ENCODE assay signal across 10 cellular contexts in the genomic region with DNA sequence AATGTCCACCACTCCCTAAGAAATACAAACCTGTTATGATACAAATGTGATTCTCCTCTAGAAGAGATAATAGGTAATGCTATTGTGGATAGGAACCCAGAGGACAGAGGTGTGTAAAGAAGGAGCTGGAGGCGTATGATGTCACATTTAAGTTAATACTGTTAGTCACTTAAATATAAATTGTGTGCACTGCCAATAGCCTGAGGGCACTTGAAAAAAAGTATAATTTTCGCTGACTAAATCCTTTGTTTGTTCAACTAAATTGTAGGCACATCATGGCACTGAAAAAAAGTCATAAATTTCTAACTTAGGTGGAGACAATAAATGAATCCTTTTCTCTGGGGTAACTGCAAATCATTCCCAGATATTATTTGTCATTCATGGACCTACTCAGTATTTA. TPM values are rescaled to one million over a fixed set of nuclear protein-coding genes. Genes with fewer than 3 reads are reported as not detected.
DNase-seq lines count a peak whose midpoint lies in the region; ATAC-seq lines count a peak whose summit lies in the region.
"Had no signal": no experiment of that assay in that cellular context is flagged by ENCODE, and none has a peak within 500 bp of the region (broad histone marks: within the 10 kb centered on the region; RNA-seq: fewer than 3 reads in every experiment).

No MANE protein-coding gene starts in this region.

- peak overlapping the region; percentile 30 for H3K4me3 Mint-ChIP-seq in activated naive CD4-positive, alpha-beta T cell treated with anti-CD3 and anti-CD28 coated beads, Interleukin-2, amount 50 U/mL, for 24 hours
- H3K4me3 Mint-ChIP-seq in activated naive CD8-positive, alpha-beta T cell treated with anti-CD3 and anti-CD28 coated beads, Interleukin-2, amount 10 ng/mL, durations not matched to agents 7 days and 5 days = peak overlapping the region; percentile 99
- H3K4me3 Mint-ChIP-seq in stimulated activated effector memory CD8-positive, alpha-beta T cell treated with anti-CD3 and anti-CD28 coated beads, Interleukin-12 subunit alpha, Interleukin-12 subunit beta, amount 100 ng/mL, for 72 hours = peak overlapping the region; percentile 81

- H3K9me3 Mint-ChIP-seq in activated naive CD4-positive, alpha-beta T cell treated with anti-CD3 and anti-CD28 coated beads, Interleukin-2, amount 50 U/mL, for 24 hours = no peaks in the 10 kb centered on the region
- H3K9me3 Mint-ChIP-seq in activated naive CD8-positive, alpha-beta T cell treated with anti-CD3 and anti-CD28 coated beads, Interleukin-2, amount 10 ng/mL, durations not matched to agents 7 days and 5 days = no peaks in the 10 kb centered on the region
- H3K9me3 Mint-ChIP-seq in stimulated activated effector memory CD8-positive, alpha-beta T cell treated with anti-CD3 and anti-CD28 coated beads, Interleukin-12 subunit alpha, Interleukin-12 subunit beta, amount 100 ng/mL, for 72 hours = no peaks in the 10 kb centered on the region
- H3K9me3 Mint-ChIP-seq: mesothelial cell of epicardium had no signal

- peaks cover 2% of the 10 kb centered on the region for H3K36me3 Mint-ChIP-seq in activated naive CD4-positive, alpha-beta T cell treated with anti-CD3 and anti-CD28 coated beads, Interleukin-2, amount 50 U/mL, for 24 hours
- peaks cover 45% of the 10 kb centered on the region for H3K36me3 Mint-ChIP-seq in activated naive CD8-positive, alpha-beta T cell treated with anti-CD3 and anti-CD28 coated beads, Interleukin-2, amount 10 ng/mL, durations not matched to agents 7 days and 5 days
- peaks cover 71% of the 10 kb centered on the region for H3K36me3 Mint-ChIP-seq in stimulated activated effector memory CD8-positive, alpha-beta T cell treated with anti-CD3 and anti-CD28 coated beads, Interleukin-12 subunit alpha, Interleukin-12 subunit beta, amount 100 ng/mL, for 72 hours
- H3K36me3 Mint-ChIP-seq: mesothelial cell of epicardium had no signal

- no peak for DNase-seq in activated naive CD4-positive, alpha-beta T cell treated with Interleukin-2 at 50 U/mL for 16 hours
- peak; percentile 46 for DNase-seq in NCI-H146 (lab: John Stamatoyannopoulos, UW)
- DNase-seq in activated naive CD8-positive, alpha-beta T cell treated with anti-CD3 and anti-CD28 coated beads, Interleukin-2, amount 10 ng/mL, durations not matched to agents 7 days and 5 days = no peak
- DNase-seq in stimulated activated effector memory CD8-positive, alpha-beta T cell treated with anti-CD3 and anti-CD28 coated beads, Interleukin-12 subunit alpha, Interleukin-12 subunit beta, amount 100 ng/mL, for 72 hours (ENCODE audit: low spot score in 2 of 2) = no peak
- DNase-seq in left colon = no peak
- DNase-seq: central memory CD4-positive, alpha-beta T cell had no signal

- POLR2A ChIA-PET in activated naive CD8-positive, alpha-beta T cell treated with anti-CD3 and anti-CD28 coated beads, Interleukin-2, amount 10 ng/mL, durations not matched to agents 7 days and 5 days (lab: Charles Lee) = interaction anchor here (0.8 to 5.0 kb wide), 3 partner anchors 12 to 33 kb away, joined by 3 to 42 read pairs (median 4); no protein-coding TSS in a partner anchor

- intact Hi-C loops in left colon (cut with DNase I, micrococcal nuclease) = no loop called here

- no peaks in the 10 kb centered on the region for H3K27me3 Mint-ChIP-seq in activated naive CD4-positive, alpha-beta T cell treated with anti-CD3 and anti-CD28 coated beads, Interleukin-2, amount 50 U/mL, for 24 hours
- H3K27me3 Mint-ChIP-seq in activated naive CD8-positive, alpha-beta T cell treated with anti-CD3 and anti-CD28 coated beads, Interleukin-2, amount 10 ng/mL, durations not matched to agents 7 days and 5 days = no peaks in the 10 kb centered on the region

- peaks cover 88% of the 10 kb centered on the region for H3K4me1 Mint-ChIP-seq in activated naive CD4-positive, alpha-beta T cell treated with anti-CD3 and anti-CD28 coated beads, Interleukin-2, amount 50 U/mL, for 24 hours
- peaks cover 59% of the 10 kb centered on the region for H3K4me1 Mint-ChIP-seq in activated naive CD8-positive, alpha-beta T cell treated with anti-CD3 and anti-CD28 coated beads, Interleukin-2, amount 10 ng/mL, durations not matched to agents 7 days and 5 days
- peaks cover 80% of the 10 kb centered on the region for H3K4me1 Mint-ChIP-seq in stimulated activated effector memory CD8-positive, alpha-beta T cell treated with anti-CD3 and anti-CD28 coated beads, Interleukin-12 subunit alpha, Interleukin-12 subunit beta, amount 100 ng/mL, for 72 hours

- peak overlapping the region; percentile 68 for H3K27ac Mint-ChIP-seq in activated naive CD4-positive, alpha-beta T cell treated with anti-CD3 and anti-CD28 coated beads, Interleukin-2, amount 50 U/mL, for 24 hours
- peak overlapping the region; percentile 98 for H3K27ac Mint-ChIP-seq in activated naive CD8-positive, alpha-beta T cell treated with anti-CD3 and anti-CD28 coated beads, Interleukin-2, amount 10 ng/mL, durations not matched to agents 7 days and 5 days
- H3K27ac Mint-ChIP-seq in stimulated activated effector memory CD8-positive, alpha-beta T cell treated with anti-CD3 and anti-CD28 coated beads, Interleukin-12 subunit alpha, Interleukin-12 subunit beta, amount 100 ng/mL, for 72 hours = peak overlapping the region; percentile 95

- ATAC-seq in activated naive CD8-positive, alpha-beta T cell treated with anti-CD3 and anti-CD28 coated beads, Interleukin-2, amount 10 ng/mL, durations not matched to agents 7 days and 5 days (ENCODE audit: low read depth) = no peak
- no peak for ATAC-seq in stimulated activated effector memory CD8-positive, alpha-beta T cell treated with anti-CD3 and anti-CD28 coated beads, Interleukin-12 subunit alpha, Interleukin-12 subunit beta, amount 100 ng/mL, for 72 hours
- ATAC-seq in GM18867 (IDR thresholded peaks at IDR 0.05; ENCODE audit: unreplicated experiment) = no peak
- no peak for ATAC-seq in left colon
- no peak for ATAC-seq in HG02938 (IDR thresholded peaks at IDR 0.05; ENCODE audit: unreplicated experiment)

RNA-seq across cellular contexts. Expression of a gene that starts 4.4 kb away (rescaled TPM):
- total RNA-seq in activated naive CD8-positive, alpha-beta T cell treated with anti-CD3 and anti-CD28 coated beads, Interleukin-2, amount 10 ng/mL, durations not matched to agents 7 days and 5 days = 100 to 1,000 TPM; 131 to 133 TPM
- 1 to 10 TPM; 5.5 to 8.6 TPM for total RNA-seq in left colon

Comparison
In these comparisons a context has a peak if more than half of its experiments do, and no peak if none do; other contexts are left out.
1. H3K4me3 Mint-ChIP-seq: peak in every context shown above with its lines; median percentile 99 in activated naive CD8-positive, alpha-beta T cell treated with anti-CD3 and anti-CD28 coated beads, Interleukin-2, amount 10 ng/mL, durations not matched to agents 7 days and 5 days; 81 in stimulated activated effector memory CD8-positive, alpha-beta T cell treated with anti-CD3 and anti-CD28 coated beads, Interleukin-12 subunit alpha, Interleukin-12 subunit beta, amount 100 ng/mL, for 72 hours; 30 in activated naive CD4-positive, alpha-beta T cell treated with anti-CD3 and anti-CD28 coated beads, Interleukin-2, amount 50 U/mL, for 24 hours.
2. RNA of a gene that starts 4.4 kb away (total RNA-seq): 131 to 133 TPM in activated naive CD8-positive, alpha-beta T cell treated with anti-CD3 and anti-CD28 coated beads, Interleukin-2, amount 10 ng/mL, durations not matched to agents 7 days and 5 days; 5.5 to 8.6 TPM in left colon; every median in the first group is over 10 times any median in the second.
3. Peak in every context shown above with its lines, with median percentiles within 50 percentile points of each other: H3K27ac Mint-ChIP-seq.